Comparison of ENCODE assay signal across 8 cellular contexts in the genomic region with DNA sequence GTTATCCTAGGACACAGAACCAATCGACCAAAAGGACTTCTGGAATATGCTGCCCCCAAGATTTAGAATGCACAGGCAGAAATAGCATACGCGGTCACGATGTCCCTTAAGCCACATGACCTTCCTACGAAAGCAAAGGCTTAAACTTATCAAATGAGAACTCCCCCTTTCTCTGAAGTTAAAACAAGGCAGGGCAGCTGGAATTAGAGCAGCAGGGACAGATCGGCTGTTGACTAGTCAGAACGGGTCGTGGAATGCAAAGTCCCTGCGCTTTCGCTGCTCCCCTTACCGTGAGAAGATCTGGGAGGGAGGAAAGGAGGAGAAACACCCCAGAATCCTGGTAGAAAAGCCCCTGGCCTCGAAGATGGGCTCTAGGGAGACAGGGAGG. TPM values are rescaled to one million over a fixed set of nuclear protein-coding genes. Genes with fewer than 3 reads are reported as not detected.
DNase-seq lines count a peak whose midpoint lies in the region; ATAC-seq and TF ChIP-seq lines count a peak whose summit lies in the region.

No MANE protein-coding gene starts in this region.

- TF ChIP-seq CTCF in natural killer cell (IDR thresholded peaks at IDR 0.05), result no peak
- no peak for TF ChIP-seq CTCF in nephron progenitor cell (IDR thresholded peaks at IDR 0.05)

- DNase-seq in D341Med (ENCODE audit: low spot score), result peak; percentile 59
- peak; percentile 17 for DNase-seq in NCI-H510A (lab: John Stamatoyannopoulos, UW)
- peak; percentile 72 for DNase-seq in activated CD8-positive, alpha-beta T cell treated with anti-CD3 and anti-CD28 coated beads, Interleukin-2, amount 10 ng/mL, durations not matched to agents 7 days and 5 days
- DNase-seq in fibroblast of the conjunctiva (ENCODE audit: low read depth), result peak; percentile 86
- DNase-seq in natural killer cell, result no peak
- no peak for DNase-seq in nephron progenitor cell

- H3K27ac Mint-ChIP-seq in activated CD8-positive, alpha-beta T cell treated with anti-CD3 and anti-CD28 coated beads, Interleukin-2, amount 10 ng/mL, durations not matched to agents 7 days and 5 days, result no peak overlapping the region
- H3K27ac Mint-ChIP-seq in natural killer cell (no peak overlapping the region), nephron progenitor cell (no peak overlapping the region)

- ATAC-seq in GM19324 (IDR thresholded peaks at IDR 0.05; ENCODE audit: low FRiP score, unreplicated experiment), result peak; percentile 11
- peak; percentile 27 for ATAC-seq in HG03432 (IDR thresholded peaks at IDR 0.05; ENCODE audit: unreplicated experiment)
- peak; percentile 50 for ATAC-seq in activated CD8-positive, alpha-beta T cell treated with anti-CD3 and anti-CD28 coated beads, Interleukin-2, amount 10 ng/mL, durations not matched to agents 7 days and 5 days
- peak; percentile 32 to 57 (median 34) for ATAC-seq in natural killer cell

- no peaks in the 10 kb centered on the region for H3K27me3 Mint-ChIP-seq in activated CD8-positive, alpha-beta T cell treated with anti-CD3 and anti-CD28 coated beads, Interleukin-2, amount 10 ng/mL, durations not matched to agents 7 days and 5 days (ENCODE audit: low read depth)
- H3K27me3 Mint-ChIP-seq in natural killer cell (ENCODE audit: low read depth in 2 of 2) (no peaks in the 10 kb centered on the region), nephron progenitor cell (ENCODE audit: low read depth, poor library complexity) (no peaks in the 10 kb centered on the region)

- H3K4me3 Mint-ChIP-seq in activated CD8-positive, alpha-beta T cell treated with anti-CD3 and anti-CD28 coated beads, Interleukin-2, amount 10 ng/mL, durations not matched to agents 7 days and 5 days, result no peak overlapping the region
- no peak overlapping the region for H3K4me3 Mint-ChIP-seq in natural killer cell
- H3K4me3 Mint-ChIP-seq in nephron progenitor cell, result no peak overlapping the region

- H3K9me3 Mint-ChIP-seq in activated CD8-positive, alpha-beta T cell treated with anti-CD3 and anti-CD28 coated beads, Interleukin-2, amount 10 ng/mL, durations not matched to agents 7 days and 5 days (ENCODE audit: insufficient read depth), result no peaks in the 10 kb centered on the region
- H3K9me3 Mint-ChIP-seq in natural killer cell, result no peaks in the 10 kb centered on the region
- no peaks in the 10 kb centered on the region for H3K9me3 Mint-ChIP-seq in nephron progenitor cell

- intact Hi-C loops in natural killer cell (cut with micrococcal nuclease), result loop anchor here (1.0 to 5.0 kb wide), 7 partner anchors 40 to 545 kb away; a partner anchor contains a TSS

- H3K4me1 Mint-ChIP-seq in activated CD8-positive, alpha-beta T cell treated with anti-CD3 and anti-CD28 coated beads, Interleukin-2, amount 10 ng/mL, durations not matched to agents 7 days and 5 days (ENCODE audit: low read depth), result peaks cover 32% of the 10 kb centered on the region
- H3K4me1 Mint-ChIP-seq in natural killer cell (peaks cover 0 to 5% of the 10 kb centered on the region in 2 donors), nephron progenitor cell (peaks cover 9% of the 10 kb centered on the region)

- POLR2A ChIA-PET in activated CD8-positive, alpha-beta T cell treated with anti-CD3 and anti-CD28 coated beads, Interleukin-2, amount 10 ng/mL, durations not matched to agents 7 days and 5 days (lab: Charles Lee), result interaction anchor here (0.6 to 4.0 kb wide), 31 partner anchors 10 to 1021 kb away, joined by 3 to 57 read pairs (median 4); a partner anchor contains a TSS

- CTCF ChIA-PET in activated CD8-positive, alpha-beta T cell treated with anti-CD3 and anti-CD28 coated beads, Interleukin-2, amount 10 ng/mL, durations not matched to agents 7 days and 5 days (lab: Charles Lee), result interaction anchor here (0.9 to 2.4 kb wide), 6 partner anchors 11 to 502 kb away, joined by 3 to 8 read pairs (median 3); no protein-coding TSS in a partner anchor

- H3K36me3 Mint-ChIP-seq in activated CD8-positive, alpha-beta T cell treated with anti-CD3 and anti-CD28 coated beads, Interleukin-2, amount 10 ng/mL, durations not matched to agents 7 days and 5 days (ENCODE audit: low read depth), result peaks cover 14% of the 10 kb centered on the region
- H3K36me3 Mint-ChIP-seq in natural killer cell (no peaks in the 10 kb centered on the region), nephron progenitor cell (ENCODE audit: low read depth) (peaks cover 10% of the 10 kb centered on the region)

RNA-seq across cellular contexts. Expression of a gene that starts 0.8 kb away (rescaled TPM):
- total RNA-seq in activated CD8-positive, alpha-beta T cell treated with anti-CD3 and anti-CD28 coated beads, Interleukin-2, amount 10 ng/mL, durations not matched to agents 7 days and 5 days, result 10 to 100 TPM; 14.8 to 16.7 TPM
- total RNA-seq in natural killer cell, result 10 to 100 TPM; 34.8 to 39.0 (median 36.9) TPM

Comparison
In these comparisons a context has a peak if more than half of its experiments do, and no peak if none do; other contexts are left out.
1. DNase-seq: peak in D341Med (single experiment), NCI-H510A (single experiment), activated CD8-positive, alpha-beta T cell treated with anti-CD3 and anti-CD28 coated beads, Interleukin-2, amount 10 ng/mL, durations not matched to agents 7 days and 5 days (single experiment) and fibroblast of the conjunctiva (single experiment); none in natural killer cell (single experiment) and nephron progenitor cell (single experiment).
2. Peak in every context shown above with its lines, with median percentiles within 50 percentile points of each other: ATAC-seq.